ENCODE assay signal across 9 cellular contexts in the genomic region with DNA sequence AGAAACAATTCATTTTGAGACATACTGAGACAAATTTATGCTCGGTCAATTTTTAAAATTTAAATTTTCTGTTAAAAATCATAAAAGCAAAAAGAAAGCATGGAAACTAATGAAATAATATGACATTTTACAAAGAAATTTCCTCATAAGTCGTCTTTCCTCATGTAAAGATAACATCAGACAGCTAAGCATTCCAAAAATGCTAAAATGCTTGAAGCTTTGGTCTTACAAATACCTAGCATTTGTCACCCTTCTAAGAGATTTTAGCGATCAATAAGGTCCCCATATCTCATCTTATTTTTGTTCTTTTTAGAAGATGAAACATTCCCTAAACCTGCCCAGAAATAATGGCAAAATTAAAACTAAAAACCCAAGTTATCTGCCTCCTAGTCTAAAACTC.
"Had no signal": no experiment of that assay in that cellular context is flagged by ENCODE, and none has a peak within 500 bp of the region (broad histone marks: within the 10 kb centered on the region; RNA-seq: fewer than 3 reads in every experiment).

No MANE protein-coding gene starts in this region.

- H3K4me2 ChIP-seq: GM23338 had no signal

- H3K9me3 ChIP-seq: HAP-1 had no signal

- H3K9me3 Mint-ChIP-seq: GM23338, H9 had no signal

- H3K27ac ChIP-seq: GM23248 had no signal

- H3K4me1 ChIP-seq: HAP-1 had no signal

- H3K4me3 Mint-ChIP-seq: GM23338, H9, HFFc6 had no signal

- H3K27ac Mint-ChIP-seq: GM23338, H9, HFFc6 had no signal

- H3K36me3 ChIP-seq: HAP-1 had no signal

- H3K9ac ChIP-seq: GM23248 had no signal

- H2AFZ ChIP-seq: GM23248 had no signal

- ATAC-seq: GM23338, HCT116 had no signal

- DNase-seq: GM23248, GOT3, H7, H9, HCEC 1CT, HFFc6 had no signal

- H3K4me3 ChIP-seq: GM23248, GM23338, HAP-1 had no signal
